10 cellular contexts compared by ENCODE assay signal in genomic region chr10:35438718-35439117, GRCh38.
"Had no signal": no experiment of that assay in that cellular context is flagged by ENCODE, and none has a peak within 500 bp of the region (broad histone marks: within the 10 kb centered on the region; RNA-seq: fewer than 3 reads in every experiment).

No MANE protein-coding gene starts in this region.

- DNase-seq: GM23248, GOT3, H7, HFFc6, KG1 had no signal

- H3K9ac ChIP-seq: GM23248 had no signal

- H3K4me3 Mint-ChIP-seq: HFFc6, IgD-negative memory B cell had no signal

- H3K27ac ChIP-seq: GM23248, HL-60 had no signal

- H3K4me3 ChIP-seq: GM23248, HAP-1 had no signal

- H2AFZ ChIP-seq: GM23248 had no signal

- ATAC-seq: HCT116, HepG2 had no signal

- H3K27ac Mint-ChIP-seq: HFFc6 had no signal

- H3K9me3 ChIP-seq: HAP-1 had no signal

- H3K27me3 Mint-ChIP-seq: IgD-negative memory B cell had no signal

- H3K36me3 ChIP-seq: HAP-1 had no signal

- FAIRE-seq: HepG2 had no signal
